ENCODE assay signal across 17 cellular contexts in the genomic region with DNA sequence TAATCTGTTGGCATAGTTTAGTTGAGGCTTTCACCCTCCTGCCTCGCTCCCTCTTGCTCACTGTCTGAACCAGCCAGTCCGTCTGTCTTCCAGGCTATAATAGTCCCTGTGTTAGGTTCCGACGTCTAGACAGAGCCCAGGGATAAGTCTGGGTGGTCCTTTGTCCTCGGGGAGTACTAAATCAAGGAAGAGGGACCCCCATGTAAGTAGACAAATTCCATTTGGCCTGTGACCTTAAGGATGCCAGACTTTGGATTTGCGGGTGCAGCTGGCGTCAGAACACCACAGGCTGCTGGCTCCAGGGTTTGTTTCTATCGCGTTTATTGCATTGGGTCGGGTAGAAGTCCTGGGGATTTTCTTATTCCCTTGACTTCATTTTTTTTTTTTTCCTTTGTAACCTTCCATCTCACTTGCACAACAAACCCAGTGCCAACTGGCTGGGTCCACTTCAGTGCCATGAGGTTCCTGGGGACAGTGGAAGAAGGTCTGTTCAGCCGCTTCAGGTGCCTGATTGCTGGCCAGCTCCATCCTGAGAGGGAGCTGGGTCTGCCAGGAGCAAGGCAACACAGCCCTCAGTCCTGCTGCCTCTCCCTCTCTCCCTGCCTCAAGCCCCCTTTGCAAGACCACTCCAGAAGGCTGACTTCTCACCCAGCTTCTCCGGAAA.
"Had no signal": no experiment of that assay in that cellular context is flagged by ENCODE, and none has a peak within 500 bp of the region (broad histone marks: within the 10 kb centered on the region; RNA-seq: fewer than 3 reads in every experiment).

No MANE protein-coding gene starts in this region.

- DNase-seq: activated naive CD4-positive, alpha-beta T cell; activated naive CD8-positive, alpha-beta T cell treated with anti-CD3 and anti-CD28 coated beads for 36 hours; activated T-cell treated with anti-CD3 and anti-CD28 coated beads, Interleukin-2, amount 50 U/mL, for 1 hour; cortex of kidney; heart right ventricle; islet precursor cell; left cardiac atrium; midbrain; ovary; spleen; stimulated activated CD4-positive, alpha-beta T cell treated with anti-CD3 and anti-CD28 coated beads, Interleukin-4, amount 100 ng/mL, for 1 hour; T-helper 9 cell; thyroid gland had no signal

- H3K27ac Mint-ChIP-seq: activated naive CD8-positive, alpha-beta T cell treated with anti-CD3 and anti-CD28 coated beads for 36 hours; activated T-helper 17 cell treated with anti-CD3 and anti-CD28 coated beads, Interleukin-2, amount 50 U/mL, for 72 hours; stimulated activated naive CD8-positive, alpha-beta T cell treated with anti-CD3 and anti-CD28 coated beads, Interleukin-15, Interleukin-2, amounts not matched to agents 100 ng/mL and 50 ng/mL, for 24 hours had no signal

- H3K4me3 Mint-ChIP-seq: activated naive CD8-positive, alpha-beta T cell treated with anti-CD3 and anti-CD28 coated beads for 36 hours; activated T-helper 17 cell treated with anti-CD3 and anti-CD28 coated beads, Interleukin-2, amount 50 U/mL, for 72 hours; central memory CD8-positive, alpha-beta T cell; natural killer cell treated with Interleukin-12 subunit alpha and Interleukin-12 subunit beta and Interleukin-15 and Interleukin-18, amount 100 ng/mL, for 72 hours; stimulated activated naive CD8-positive, alpha-beta T cell treated with anti-CD3 and anti-CD28 coated beads, Interleukin-15, Interleukin-2, amounts not matched to agents 100 ng/mL and 50 ng/mL, for 24 hours had no signal

- H3K36me3 Mint-ChIP-seq: activated naive CD8-positive, alpha-beta T cell treated with anti-CD3 and anti-CD28 coated beads for 36 hours; natural killer cell treated with Interleukin-12 subunit alpha and Interleukin-12 subunit beta and Interleukin-15 and Interleukin-18, amount 100 ng/mL, for 72 hours had no signal

- H3K4me1 Mint-ChIP-seq: activated naive CD8-positive, alpha-beta T cell treated with anti-CD3 and anti-CD28 coated beads for 36 hours; activated T-helper 17 cell treated with anti-CD3 and anti-CD28 coated beads, Interleukin-2, amount 50 U/mL, for 72 hours had no signal

- H3K9me3 Mint-ChIP-seq: activated naive CD8-positive, alpha-beta T cell treated with anti-CD3 and anti-CD28 coated beads for 36 hours; activated T-helper 17 cell treated with anti-CD3 and anti-CD28 coated beads, Interleukin-2, amount 50 U/mL, for 72 hours; central memory CD8-positive, alpha-beta T cell; natural killer cell treated with Interleukin-12 subunit alpha and Interleukin-12 subunit beta and Interleukin-15 and Interleukin-18, amount 100 ng/mL, for 72 hours; stimulated activated naive CD8-positive, alpha-beta T cell treated with anti-CD3 and anti-CD28 coated beads, Interleukin-15, Interleukin-2, amounts not matched to agents 100 ng/mL and 50 ng/mL, for 24 hours had no signal

- ATAC-seq: activated T-helper 17 cell treated with anti-CD3 and anti-CD28 coated beads, Interleukin-2, amount 50 U/mL, for 72 hours; heart right ventricle; left cardiac atrium; natural killer cell treated with Interleukin-12 subunit alpha and Interleukin-12 subunit beta and Interleukin-15 and Interleukin-18, amount 100 ng/mL, for 72 hours had no signal
